8 cellular contexts compared by ENCODE assay signal in the genomic region with DNA sequence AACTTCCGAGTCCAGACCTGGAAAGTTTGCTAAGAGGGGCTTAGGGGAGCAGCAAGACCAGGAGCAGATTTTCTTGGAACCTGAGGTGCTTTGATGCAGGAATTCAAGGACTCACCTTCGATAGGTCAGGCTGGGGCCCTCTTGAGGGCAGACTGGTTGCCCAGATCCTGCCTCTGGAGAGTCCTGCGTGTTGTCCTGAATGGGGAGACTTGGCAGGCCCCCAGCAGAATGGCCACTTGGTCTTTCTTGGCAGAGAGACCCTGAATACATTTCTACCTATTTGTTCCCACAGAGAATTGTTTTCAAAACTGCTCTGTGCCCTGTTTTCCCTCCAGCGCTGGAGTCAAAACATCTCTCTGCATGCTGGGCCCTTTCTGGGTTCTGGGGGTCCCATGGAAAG. TPM values are rescaled to one million over a fixed set of nuclear protein-coding genes. Genes with fewer than 3 reads are reported as not detected.
DNase-seq lines count a peak whose midpoint lies in the region; ATAC-seq and TF ChIP-seq lines count a peak whose summit lies in the region.

No MANE protein-coding gene starts in this region.

- no peak overlapping the region for H3K4me3 Mint-ChIP-seq in activated naive CD4-positive, alpha-beta T cell treated with anti-CD3 and anti-CD28 coated beads for 36 hours
- H3K4me3 Mint-ChIP-seq in activated T-helper 2 cell treated with anti-CD3 and anti-CD28 coated beads, Interferon-gamma antibody, Interleukin-2, Interleukin-4, amounts not matched to agents 10 μg/mL and 5 μg/mL and 100 μg/mL, durations not matched to agents 14 hours and 24 hours and 36 hours (ENCODE audit: low read depth): peak overlapping the region; percentile 94
- H3K4me3 Mint-ChIP-seq in naive B cell: peak overlapping the region; percentile 91 to 97 (median 95)
- H3K4me3 Mint-ChIP-seq in type B pancreatic cell: peak overlapping the region; percentile 93

- peaks cover 62% of the 10 kb centered on the region for H3K4me1 Mint-ChIP-seq in activated naive CD4-positive, alpha-beta T cell treated with anti-CD3 and anti-CD28 coated beads for 36 hours (ENCODE audit: low read depth)
- peaks cover 61% of the 10 kb centered on the region for H3K4me1 Mint-ChIP-seq in activated T-helper 2 cell treated with anti-CD3 and anti-CD28 coated beads, Interferon-gamma antibody, Interleukin-2, Interleukin-4, amounts not matched to agents 10 μg/mL and 5 μg/mL and 100 μg/mL, durations not matched to agents 14 hours and 24 hours and 36 hours (ENCODE audit: low read depth)
- H3K4me1 Mint-ChIP-seq in naive B cell (peaks cover 56 to 73% (median 61%) of the 10 kb centered on the region in 3 donors), type B pancreatic cell (ENCODE audit: unreplicated experiment) (peaks cover 29% of the 10 kb centered on the region)

- H3K27ac Mint-ChIP-seq in activated naive CD4-positive, alpha-beta T cell treated with anti-CD3 and anti-CD28 coated beads for 36 hours: peak overlapping the region; percentile 89
- peak overlapping the region; percentile 40 for H3K27ac Mint-ChIP-seq in activated T-helper 2 cell treated with anti-CD3 and anti-CD28 coated beads, Interferon-gamma antibody, Interleukin-2, Interleukin-4, amounts not matched to agents 10 μg/mL and 5 μg/mL and 100 μg/mL, durations not matched to agents 14 hours and 24 hours and 36 hours
- H3K27ac Mint-ChIP-seq in naive B cell (peak overlapping the region in 5 of 6 donors; percentile 53 to 100 (median 93)), type B pancreatic cell (peak overlapping the region; percentile 97)

- no peaks in the 10 kb centered on the region for H3K9me3 Mint-ChIP-seq in activated naive CD4-positive, alpha-beta T cell treated with anti-CD3 and anti-CD28 coated beads for 36 hours
- H3K9me3 Mint-ChIP-seq in activated T-helper 2 cell treated with anti-CD3 and anti-CD28 coated beads, Interferon-gamma antibody, Interleukin-2, Interleukin-4, amounts not matched to agents 10 μg/mL and 5 μg/mL and 100 μg/mL, durations not matched to agents 14 hours and 24 hours and 36 hours: no peaks in the 10 kb centered on the region
- H3K9me3 Mint-ChIP-seq in naive B cell: no peaks in the 10 kb centered on the region
- H3K9me3 Mint-ChIP-seq in type B pancreatic cell: no peaks in the 10 kb centered on the region

- no peak for ATAC-seq in naive B cell (ENCODE audit: low read depth in 2 of 2)
- ATAC-seq in HG03354 (IDR thresholded peaks at IDR 0.05; ENCODE audit: poor library complexity, severe bottlenecking, unreplicated experiment): no peak

- intact Hi-C loops in activated naive CD4-positive, alpha-beta T cell treated with anti-CD3 and anti-CD28 coated beads for 36 hours (cut with micrococcal nuclease): no loop called here
- intact Hi-C loops in activated T-helper 2 cell treated with anti-CD3 and anti-CD28 coated beads, Interferon-gamma antibody, Interleukin-2, Interleukin-4, amounts not matched to agents 10 μg/mL and 5 μg/mL and 100 μg/mL, durations not matched to agents 14 hours and 24 hours and 36 hours (cut with micrococcal nuclease): no loop called here

- DNase-seq in activated naive CD4-positive, alpha-beta T cell treated with anti-CD3 and anti-CD28 coated beads for 36 hours: no peak
- no peak for DNase-seq in activated naive CD4-positive, alpha-beta T cell (lab: John Stamatoyannopoulos, UW)
- no peak for DNase-seq in activated T-helper 2 cell treated with anti-CD3 and anti-CD28 coated beads, Interferon-gamma antibody, Interleukin-2, Interleukin-4, amounts not matched to agents 10 μg/mL and 5 μg/mL and 100 μg/mL, durations not matched to agents 14 hours and 24 hours and 36 hours (ENCODE audit: low spot score)
- DNase-seq in naive B cell (no peak), type B pancreatic cell (ENCODE audit: extremely low spot score, unreplicated experiment) (no peak), HK-2 (ENCODE audit: unreplicated experiment) (no peak), NCI-H82 (lab: John Stamatoyannopoulos, UW) (no peak)

- no peaks in the 10 kb centered on the region for H3K27me3 Mint-ChIP-seq in activated naive CD4-positive, alpha-beta T cell treated with anti-CD3 and anti-CD28 coated beads for 36 hours (ENCODE audit: low read depth)
- H3K27me3 Mint-ChIP-seq in activated T-helper 2 cell treated with anti-CD3 and anti-CD28 coated beads, Interferon-gamma antibody, Interleukin-2, Interleukin-4, amounts not matched to agents 10 μg/mL and 5 μg/mL and 100 μg/mL, durations not matched to agents 14 hours and 24 hours and 36 hours (ENCODE audit: low read depth): no peaks in the 10 kb centered on the region
- H3K27me3 Mint-ChIP-seq in naive B cell (no peaks in the 10 kb centered on the region), type B pancreatic cell (no peaks in the 10 kb centered on the region)

- TF ChIP-seq CTCF in type B pancreatic cell (conservative IDR thresholded peaks at IDR 0.05): no peak

- peaks cover 12% of the 10 kb centered on the region for H3K36me3 Mint-ChIP-seq in activated naive CD4-positive, alpha-beta T cell treated with anti-CD3 and anti-CD28 coated beads for 36 hours (ENCODE audit: low read depth)
- peaks cover 42% of the 10 kb centered on the region for H3K36me3 Mint-ChIP-seq in activated T-helper 2 cell treated with anti-CD3 and anti-CD28 coated beads, Interferon-gamma antibody, Interleukin-2, Interleukin-4, amounts not matched to agents 10 μg/mL and 5 μg/mL and 100 μg/mL, durations not matched to agents 14 hours and 24 hours and 36 hours (ENCODE audit: low read depth)
- H3K36me3 Mint-ChIP-seq in naive B cell (no peaks in the 10 kb centered on the region), type B pancreatic cell (no peaks in the 10 kb centered on the region)

- CTCF ChIA-PET in activated naive CD4-positive, alpha-beta T cell treated with anti-CD3 and anti-CD28 coated beads for 36 hours (lab: Charles Lee): interaction anchor here (0.7 to 1.5 kb wide), 4 partner anchors 21 to 158 kb away, joined by 3 to 6 read pairs (median 3); no protein-coding TSS in a partner anchor

RNA-seq across cellular contexts. Expression of gene KLF13, which starts 4.2 kb away (rescaled TPM):
- total RNA-seq in activated naive CD4-positive, alpha-beta T cell treated with anti-CD3 and anti-CD28 coated beads for 36 hours: 100 to 1,000 TPM; 115 to 121 TPM
- total RNA-seq in activated T-helper 2 cell treated with anti-CD3 and anti-CD28 coated beads, Interferon-gamma antibody, Interleukin-2, Interleukin-4, amounts not matched to agents 10 μg/mL and 5 μg/mL and 100 μg/mL, durations not matched to agents 14 hours and 24 hours and 36 hours: 127 and 132 TPM in 2 replicates
- 10 to 100 TPM; 16.6 to 58.8 (median 40.0) TPM for polyA plus RNA-seq in naive B cell (ENCODE audit: low read depth in 6 of 6)
- total RNA-seq in type B pancreatic cell (ENCODE audit: low replicate concordance): 38.6 and 58.2 TPM in 2 replicates

Comparison
In these comparisons a context has a peak if more than half of its experiments do, and no peak if none do; other contexts are left out.
1. H3K27ac Mint-ChIP-seq: peak in every context shown above with its lines; median percentile 97 in type B pancreatic cell; 93 in naive B cell; 89 in activated naive CD4-positive, alpha-beta T cell treated with anti-CD3 and anti-CD28 coated beads for 36 hours; 40 in activated T-helper 2 cell treated with anti-CD3 and anti-CD28 coated beads, Interferon-gamma antibody, Interleukin-2, Interleukin-4, amounts not matched to agents 10 μg/mL and 5 μg/mL and 100 μg/mL, durations not matched to agents 14 hours and 24 hours and 36 hours.